20 cellular contexts compared by ENCODE assay signal in genomic region chr17:75174996-75175395, GRCh38. TPM values are rescaled to one million over a fixed set of nuclear protein-coding genes. Genes with fewer than 3 reads are reported as not detected.
DNase-seq lines count a peak whose midpoint lies in the region; ATAC-seq, FAIRE-seq and TF ChIP-seq lines count a peak whose summit lies in the region.
"Had no signal": no experiment of that assay in that cellular context is flagged by ENCODE, and none has a peak within 500 bp of the region (broad histone marks: within the 10 kb centered on the region; RNA-seq: fewer than 3 reads in every experiment).

No MANE protein-coding gene starts in this region.

- DNase-seq in H9 = no peak
- DNase-seq in RWPE2 (ENCODE audit: low spot score) = peak; percentile 29
- DNase-seq in H1 (ENCODE audit: low read depth in 1 of 2, low spot score in 2 of 2) = no peak
- DNase-seq in progenitor cell of endocrine pancreas (ENCODE audit: low spot score, unreplicated experiment) = no peak
- DNase-seq in MM.1S = no peak
- DNase-seq in activated effector memory CD4-positive, alpha-beta T cell treated with anti-CD3 and anti-CD28 coated beads, Interleukin-2, amount 50 U/mL, for 16 hours = no peak
- DNase-seq: BE2C, EL, GF-D8, MG63, NCI-H1048, NCI-H1417 treated with DMSO at 0.1 percent for 48 hours, NCI-H187, NCI-H2107, NCI-H446 treated with DMSO at 0.1 percent for 48 hours, NCI-H526 treated with DMSO at 0.1 percent for 48 hours, SHP77 had no signal

- no peaks in the 10 kb centered on the region for H3K9me2 ChIP-seq in MM.1S (replicated peaks; ENCODE audit: insufficient read depth, low read length)

- H4K5ac ChIP-seq in H9 (ENCODE audit: insufficient read length, low read depth, low read length) (no peak overlapping the region), H1 (ENCODE audit: insufficient read length, low read depth, low read length) (no peak overlapping the region)

- no peak for TF ChIP-seq RAD21 in H1 (IDR thresholded peaks at IDR 0.05 in 1 of 2, conservative IDR thresholded peaks at IDR 0.05 in 1 of 2; ENCODE audit: low read depth in 2 of 2, low read length in 2 of 2)

- no peak overlapping the region for H3K18ac ChIP-seq in H9 (ENCODE audit: insufficient read length, low read depth, low read length)
- no peak overlapping the region for H3K18ac ChIP-seq in H1 (ENCODE audit: extremely low read depth, low read length)

- H3K23me2 ChIP-seq in H9 (ENCODE audit: insufficient read length, low read depth, low read length, poor library complexity, severe bottlenecking) = no peaks in the 10 kb centered on the region
- no peaks in the 10 kb centered on the region for H3K23me2 ChIP-seq in H1 (ENCODE audit: low read depth, low read length)

- H2BK15ac ChIP-seq in H9 (ENCODE audit: low read depth, low read length) = no peak overlapping the region
- no peak overlapping the region for H2BK15ac ChIP-seq in H1 (ENCODE audit: low read length)

- H3K79me1 ChIP-seq in H9 (ENCODE audit: insufficient read depth, low read depth, low read length, poor library complexity, severe bottlenecking) (peaks cover 14% of the 10 kb centered on the region), H1 (ENCODE audit: low read depth, low read length) (no peaks in the 10 kb centered on the region; the same call in 1 of the 2 replicates)

- H2BK20ac ChIP-seq in H9 (ENCODE audit: low read depth, low read length, poor library complexity, severe bottlenecking) = no peak overlapping the region
- no peak overlapping the region for H2BK20ac ChIP-seq in H1 (ENCODE audit: low read length)

- H3K56ac ChIP-seq in H9 (ENCODE audit: insufficient read length, low read depth, low read length) (no peak overlapping the region), H1 (replicated peaks; ENCODE audit: insufficient read length, low read depth, low read length) (no peak overlapping the region)

- peaks cover 16% of the 10 kb centered on the region for H3F3A ChIP-seq in MM.1S (ENCODE audit: insufficient read depth, low read length)

- H3K4me3 ChIP-seq in RWPE2 (ENCODE audit: severe bottlenecking) (no peak overlapping the region), H1 (ENCODE audit: extremely low read depth in 1 of 4, insufficient read depth in 2 of 4, low read depth in 3 of 4, low read length in 4 of 4) (no peak overlapping the region), MM.1S (ENCODE audit: low read length) (no peak overlapping the region)
- H3K4me3 ChIP-seq: MG63 had no signal

- H3K4me2 ChIP-seq in H9 (ENCODE audit: insufficient read depth, insufficient read length, low read length) (no peak overlapping the region), H1 (ENCODE audit: insufficient read depth in 1 of 2, low read depth in 2 of 2, low read length in 2 of 2) (no peak overlapping the region), MM.1S (ENCODE audit: low read depth, low read length) (no peak overlapping the region)

- CTCF ChIA-PET in H1 (lab: Charles Lee; ENCODE audit: partially characterized antibody) = interaction anchor here (0.6 to 2.4 kb wide), 5 partner anchors 8 to 75 kb away, joined by 3 to 7 read pairs (median 3); no protein-coding TSS in a partner anchor

- POLR2A ChIA-PET in H1 (lab: Charles Lee; ENCODE audit: partially characterized antibody) = interaction anchor here (1.0 to 14.7 kb wide), 11 partner anchors 8 to 65 kb away, joined by 3 to 213 read pairs (median 6); partner anchors contain the start of genes ARMC7, JPT1 and SUMO2

- H3K27me3 ChIP-seq in H9 (ENCODE audit: insufficient read depth, low read length) = no peaks in the 10 kb centered on the region
- H3K27me3 ChIP-seq in RWPE2 (ENCODE audit: insufficient read depth, poor library complexity, severe bottlenecking) = no peaks in the 10 kb centered on the region
- H3K27me3 ChIP-seq in H1 (replicated peaks in 1 of 4; ENCODE audit: control insufficient read depth in 3 of 4, extremely low read depth in 1 of 4, insufficient read depth in 3 of 4, low read length in 3 of 4) = no peaks in the 10 kb centered on the region
- H3K27me3 ChIP-seq in MM.1S (replicated peaks; ENCODE audit: insufficient read depth, low read length) = no peaks in the 10 kb centered on the region
- H3K27me3 ChIP-seq: BE2C, MG63 had no signal

- no peak for FAIRE-seq in H1 (lab: Jason Lieb, UNC)
- FAIRE-seq: D721Med had no signal

- H3K23ac ChIP-seq in H9 (ENCODE audit: insufficient read length, low read depth, low read length) (no peak overlapping the region), H1 (ENCODE audit: insufficient read length) (no peak overlapping the region)

- H4K91ac ChIP-seq in H9 (ENCODE audit: insufficient read length, low read depth, low read length) (no peak overlapping the region), H1 (replicated peaks; ENCODE audit: insufficient read length, low read length) (no peak overlapping the region)

- H3K27ac Mint-ChIP-seq in H9 (peak overlapping the region in 2 of 3 experiments; percentile 52 to 90; a peak in 4 of 7 replicates), progenitor cell of endocrine pancreas (peak overlapping the region; percentile 29)

- peaks cover 2 to 5% of the 10 kb centered on the region in 2 experiments; a peak in 3 of 4 replicates for H3K4me1 Mint-ChIP-seq in H9
- H3K4me1 Mint-ChIP-seq in progenitor cell of endocrine pancreas (ENCODE audit: low read depth) = no peaks in the 10 kb centered on the region

- H3K27me3 Mint-ChIP-seq in H9 (ENCODE audit: low read depth) (no peaks in the 10 kb centered on the region), progenitor cell of endocrine pancreas (no peaks in the 10 kb centered on the region)

- H2AFZ ChIP-seq in H9 (ENCODE audit: low read length) (no peak overlapping the region), H1 (ENCODE audit: low read length) (no peak overlapping the region), MM.1S (ENCODE audit: low read length) (no peak overlapping the region)

- no peak for ATAC-seq in RWPE2 (ENCODE audit: low read depth)
- no peak for ATAC-seq in HG02870 (IDR thresholded peaks at IDR 0.05; ENCODE audit: unreplicated experiment)
- ATAC-seq: HCT116 had no signal

- H3K9me3 Mint-ChIP-seq in H9 (no peaks in the 10 kb centered on the region), progenitor cell of endocrine pancreas (ENCODE audit: low read depth) (no peaks in the 10 kb centered on the region)

- no peak for TF ChIP-seq EP300 in H1 (IDR thresholded peaks at IDR 0.05; ENCODE audit: borderline replicate concordance in 1 of 2, low read depth in 2 of 2, low read length in 2 of 2)

- no peak overlapping the region for H2AK5ac ChIP-seq in H9 (ENCODE audit: insufficient read length, low read length)
- no peak overlapping the region for H2AK5ac ChIP-seq in H1 (ENCODE audit: low read depth, low read length)

- H3K36me3 Mint-ChIP-seq in H9 (ENCODE audit: insufficient read depth in 1 of 3, low read depth in 3 of 3) = peaks cover 47 to 83% (median 71%) of the 10 kb centered on the region in 3 experiments
- H3K36me3 Mint-ChIP-seq in progenitor cell of endocrine pancreas (ENCODE audit: insufficient read depth) = peaks cover 26% of the 10 kb centered on the region

- no peak overlapping the region for H3K4ac ChIP-seq in H9 (ENCODE audit: low read depth, low read length)
- H3K4ac ChIP-seq in H1 (replicated peaks; ENCODE audit: insufficient read length, low read depth, low read length) = no peak overlapping the region

- H2BK12ac ChIP-seq in H9 (ENCODE audit: insufficient read length, low read depth, low read length) (no peak overlapping the region), H1 (ENCODE audit: low read depth, low read length) (no peak overlapping the region)

- H4K8ac ChIP-seq in H9 (replicated peaks; ENCODE audit: insufficient read length, low read depth, low read length) = no peak overlapping the region
- no peak overlapping the region for H4K8ac ChIP-seq in H1 (ENCODE audit: extremely low read depth, insufficient read depth, low read length)

- H3K4me3 Mint-ChIP-seq in H9 (no peak overlapping the region), progenitor cell of endocrine pancreas (ENCODE audit: low read depth) (no peak overlapping the region)

- no peaks in the 10 kb centered on the region for H3K4me1 ChIP-seq in H9 (ENCODE audit: insufficient read depth, low read length)
- H3K4me1 ChIP-seq in RWPE2 (ENCODE audit: insufficient read depth, poor library complexity, severe bottlenecking) = peaks cover 5% of the 10 kb centered on the region
- no peaks in the 10 kb centered on the region; a peak in 1 of 7 replicates for H3K4me1 ChIP-seq in H1 (replicated peaks in 1 of 4; ENCODE audit: control insufficient read depth in 3 of 4, insufficient read depth in 4 of 4, low read length in 3 of 4)
- H3K4me1 ChIP-seq in MM.1S (ENCODE audit: low read length) = no peaks in the 10 kb centered on the region
- H3K4me1 ChIP-seq: BE2C had no signal

- H2BK120ac ChIP-seq in H9 (ENCODE audit: low read depth, low read length, poor library complexity, severe bottlenecking) (no peak overlapping the region), H1 (replicated peaks; ENCODE audit: low read depth, low read length) (no peak overlapping the region)

- H2BK5ac ChIP-seq in H9 (ENCODE audit: insufficient read length, low read length) = no peak overlapping the region
- H2BK5ac ChIP-seq in H1 (ENCODE audit: low read depth, low read length) = no peak overlapping the region

- H3K36me3 ChIP-seq in RWPE2 (ENCODE audit: low read depth) = peaks cover 93% of the 10 kb centered on the region
- peaks cover 25 to 93% (median 47%) of the 10 kb centered on the region in 4 experiments for H3K36me3 ChIP-seq in H1 (ENCODE audit: control insufficient read depth in 2 of 4, insufficient read depth in 4 of 4, low read length in 3 of 4)
- H3K36me3 ChIP-seq in MM.1S (replicated peaks; ENCODE audit: insufficient read depth, low read length) = peaks cover 18% of the 10 kb centered on the region

- H3K14ac ChIP-seq in H9 (ENCODE audit: insufficient read depth, low read length) (no peak overlapping the region), H1 (ENCODE audit: insufficient read length) (no peak overlapping the region)

- H3K9ac ChIP-seq in H9 (ENCODE audit: extremely low read depth, insufficient read length, low read length) (no peak overlapping the region), H1 (replicated peaks in 1 of 4; ENCODE audit: extremely low read depth in 1 of 4, low read depth in 3 of 4, low read length in 3 of 4) (no peak overlapping the region), MM.1S (ENCODE audit: low read length) (no peak overlapping the region)

- H3K9me3 ChIP-seq in H9 (ENCODE audit: control insufficient read depth, low read depth, low read length) (no peaks in the 10 kb centered on the region), RWPE2 (ENCODE audit: severe bottlenecking) (no peaks in the 10 kb centered on the region), H1 (ENCODE audit: insufficient read depth in 2 of 2, low read depth in 1 of 2, low read length in 1 of 2) (no peaks in the 10 kb centered on the region), MM.1S (replicated peaks; ENCODE audit: insufficient read depth, low read length) (no peaks in the 10 kb centered on the region)
- H3K9me3 ChIP-seq: BE2C, MG63 had no signal

- H3K27ac ChIP-seq in H9 (ENCODE audit: insufficient read length, low read depth, low read length) (no peak overlapping the region), RWPE2 (ENCODE audit: poor library complexity, severe bottlenecking) (no peak overlapping the region), H1 (ENCODE audit: low read depth, low read length) (no peak overlapping the region), MM.1S (ENCODE audit: low read length) (no peak overlapping the region)

- TF ChIP-seq CTCF in H9 (conservative IDR thresholded peaks at IDR 0.05) (no peak), RWPE2 (IDR thresholded peaks at IDR 0.05; ENCODE audit: poor library complexity, severe bottlenecking) (no peak), H1 (IDR thresholded peaks at IDR 0.05; ENCODE audit: control extremely low read depth in 1 of 3, insufficient read depth in 1 of 3, low read depth in 1 of 3, low read length in 3 of 3) (no peak), progenitor cell of endocrine pancreas (IDR thresholded peaks at IDR 0.05; ENCODE audit: unreplicated experiment) (no peak), MM.1S (IDR thresholded peaks at IDR 0.05; ENCODE audit: low read length) (no peak)

- no peaks in the 10 kb centered on the region for H4K20me1 ChIP-seq in H9 (ENCODE audit: control insufficient read depth, insufficient read depth, insufficient read length)
- H4K20me1 ChIP-seq in H1 (replicated peaks in 1 of 2; ENCODE audit: control insufficient read depth in 1 of 2, insufficient read depth in 2 of 2, low read length in 2 of 2) = peaks cover 12 to 15% of the 10 kb centered on the region in 2 experiments
- peaks cover 3% of the 10 kb centered on the region; the same call in 1 of the 2 replicates for H4K20me1 ChIP-seq in MM.1S (ENCODE audit: insufficient read depth, low read length)

- no peak; a peak in 1 of 3 replicates for TF ChIP-seq POLR2A in H1 (IDR thresholded peaks at IDR 0.05; ENCODE audit: control extremely low read depth in 1 of 2, low read depth in 2 of 2, low read length in 2 of 2)

- WGBS in H9 (ENCODE audit: extremely low coverage, insufficient read length, low lambda C conversion rate) = no CpG with 5 or more reads among the region's 11 CpGs
- 97% methylated on average over 9 of the region's 11 CpGs; no CpG with 5 or more reads in 1 of the 2 experiments for whole genome bisulfite sequencing in H1 (ENCODE audit: extremely low coverage in 1 of 2, insufficient coverage in 1 of 2, insufficient read length in 1 of 2, insufficient replicate concordance in 2 of 2, low coverage in 1 of 2, low lambda C conversion rate in 2 of 2, missing lambda C conversion rate in 1 of 2), 2 experiments

- H3K79me2 ChIP-seq in H9 (ENCODE audit: insufficient read depth, low read length) = peaks cover 21% of the 10 kb centered on the region
- H3K79me2 ChIP-seq in H1 (ENCODE audit: control insufficient read depth in 1 of 2, insufficient read depth in 2 of 2, low read length in 2 of 2) = peaks cover 10 to 86% of the 10 kb centered on the region in 2 experiments
- H3K79me2 ChIP-seq in MM.1S (ENCODE audit: low read length) = peaks cover 97% of the 10 kb centered on the region

- H3T11ph ChIP-seq in H9 (ENCODE audit: low read length) = no peak overlapping the region

RNA-seq across cellular contexts. Expression of gene SUMO2, which starts 7.8 kb away (rescaled TPM):
- 813 and 824 TPM in 2 replicates for total RNA-seq in H9 (2021)
- total RNA-seq in H1 (2021; fragmentation: NEBNext Ultra II Directional; extraction: Animal tissue kit (Norgen Biotek cat#: 25700)) = 779 and 788 TPM in 2 replicates
- polyA plus RNA-seq in H1 (2011; rRNA removed) = 91.0 and 184 TPM in 2 replicates
- 162 TPM for polyA plus RNA-seq in H1 (2011; cell fraction: cytosol; rRNA removed)
- 61.2 TPM for polyA plus RNA-seq in H1 (2011; cell fraction: nucleus; rRNA removed)
- polyA plus RNA-seq in H1 (2012, experiment 1 of 2) = 273 to 655 TPM (median 511 TPM) in 4 replicates
- polyA plus RNA-seq in H1 (2012, experiment 2 of 2) = 97.2 TPM
- polyA plus RNA-seq in H1 (2013, experiment 1 of 2) = 253 TPM
- polyA plus RNA-seq in H1 (2013, experiment 2 of 2) = 265 TPM
- 88.0 and 91.8 TPM in 2 replicates for polyA minus RNA-seq in H1 (2011; rRNA and poly(A)+ RNA removed)
- polyA minus RNA-seq in H1 (2011; cell fraction: cytosol; rRNA and poly(A)+ RNA removed) = 284 TPM
- 41.9 TPM for polyA minus RNA-seq in H1 (2011; cell fraction: nucleus; rRNA and poly(A)+ RNA removed)
- total RNA-seq in progenitor cell of endocrine pancreas = 616 and 633 TPM in 2 replicates

RNA-seq across cellular contexts. Expression of gene JPT1, which starts 20.7 kb away (rescaled TPM):
- total RNA-seq in H9 (2021) (265 and 275 TPM in 2 replicates), progenitor cell of endocrine pancreas (202 TPM in 2 replicates)
- 340 and 369 TPM in 2 replicates for total RNA-seq in H1 (2021; fragmentation: NEBNext Ultra II Directional; extraction: Animal tissue kit (Norgen Biotek cat#: 25700))
- 154 and 216 TPM in 2 replicates for polyA plus RNA-seq in H1 (2011; rRNA removed)
- polyA plus RNA-seq in H1 (2011; cell fraction: cytosol; rRNA removed) = 246 TPM
- 206 TPM for polyA plus RNA-seq in H1 (2011; cell fraction: nucleus; rRNA removed)
- 377 to 556 TPM (median 531 TPM) in 4 replicates for polyA plus RNA-seq in H1 (2012, experiment 1 of 2)
- polyA plus RNA-seq in H1 (2012, experiment 2 of 2) = 362 TPM
- 569 TPM for polyA plus RNA-seq in H1 (2013, experiment 1 of 2)
- 579 TPM for polyA plus RNA-seq in H1 (2013, experiment 2 of 2)
- 42.8 and 65.0 TPM in 2 replicates for polyA minus RNA-seq in H1 (2011; rRNA and poly(A)+ RNA removed)
- polyA minus RNA-seq in H1 (2011; cell fraction: cytosol; rRNA and poly(A)+ RNA removed) = 249 TPM
- polyA minus RNA-seq in H1 (2011; cell fraction: nucleus; rRNA and poly(A)+ RNA removed) = 83.5 TPM

RNA-seq across cellular contexts. Expression of gene NUP85, which starts 30.5 kb away (rescaled TPM):
- total RNA-seq in H9 (2021) = 136 and 145 TPM in 2 replicates
- 97.4 and 98.5 TPM in 2 replicates for total RNA-seq in H1 (2021; fragmentation: NEBNext Ultra II Directional; extraction: Animal tissue kit (Norgen Biotek cat#: 25700))
- polyA plus RNA-seq in H1 (2011; rRNA removed) = 154 and 163 TPM in 2 replicates
- polyA plus RNA-seq in H1 (2011; cell fraction: cytosol; rRNA removed) = 146 TPM
- polyA plus RNA-seq in H1 (2011; cell fraction: nucleus; rRNA removed) = 356 TPM
- 68.3 to 138 TPM (median 101 TPM) in 4 replicates for polyA plus RNA-seq in H1 (2012, experiment 1 of 2)
- polyA plus RNA-seq in H1 (2012, experiment 2 of 2) = 88.0 TPM
- polyA plus RNA-seq in H1 (2013, experiment 1 of 2) = 67.3 TPM
- 64.2 TPM for polyA plus RNA-seq in H1 (2013, experiment 2 of 2)
- 89.4 and 94.3 TPM in 2 replicates for polyA minus RNA-seq in H1 (2011; rRNA and poly(A)+ RNA removed)
- polyA minus RNA-seq in H1 (2011; cell fraction: cytosol; rRNA and poly(A)+ RNA removed) = 49.2 TPM
- polyA minus RNA-seq in H1 (2011; cell fraction: nucleus; rRNA and poly(A)+ RNA removed) = 64.7 TPM
- total RNA-seq in progenitor cell of endocrine pancreas = 83.8 and 86.9 TPM in 2 replicates

RNA-seq across cellular contexts. Expression of gene NT5C, which starts 43.5 kb away (rescaled TPM):
- total RNA-seq in H9 (2021) = 76.2 and 77.7 TPM in 2 replicates
- total RNA-seq in H1 (2021; fragmentation: NEBNext Ultra II Directional; extraction: Animal tissue kit (Norgen Biotek cat#: 25700)) = 52.1 and 66.9 TPM in 2 replicates
- 66.4 and 98.6 TPM in 2 replicates for polyA plus RNA-seq in H1 (2011; rRNA removed)
- 92.6 TPM for polyA plus RNA-seq in H1 (2011; cell fraction: cytosol; rRNA removed)
- polyA plus RNA-seq in H1 (2011; cell fraction: nucleus; rRNA removed) = 145 TPM
- polyA plus RNA-seq in H1 (2012, experiment 1 of 2) = 38.9 to 77.9 TPM (median 68.7 TPM) in 4 replicates
- 57.5 TPM for polyA plus RNA-seq in H1 (2012, experiment 2 of 2)
- polyA plus RNA-seq in H1 (2013, experiment 1 of 2) = 69.7 TPM
- polyA plus RNA-seq in H1 (2013, experiment 2 of 2) = 60.6 TPM
- 12.1 and 14.9 TPM in 2 replicates for polyA minus RNA-seq in H1 (2011; rRNA and poly(A)+ RNA removed)
- 16.7 TPM for polyA minus RNA-seq in H1 (2011; cell fraction: cytosol; rRNA and poly(A)+ RNA removed)
- 44.4 TPM for polyA minus RNA-seq in H1 (2011; cell fraction: nucleus; rRNA and poly(A)+ RNA removed)
- 53.3 and 58.8 TPM in 2 replicates for total RNA-seq in progenitor cell of endocrine pancreas
